In genomic region chr1:17542696-17543095, GRCh38 we compare ENCODE assay signal across 17 cellular contexts. TPM values are rescaled to one million over a fixed set of nuclear protein-coding genes. Genes with fewer than 3 reads are reported as not detected.
DNase-seq lines count a peak whose midpoint lies in the region; ATAC-seq, FAIRE-seq and TF ChIP-seq lines count a peak whose summit lies in the region.
"Had no signal": no experiment of that assay in that cellular context is flagged by ENCODE, and none has a peak within 500 bp of the region (broad histone marks: within the 10 kb centered on the region; RNA-seq: fewer than 3 reads in every experiment).

No MANE protein-coding gene starts in this region.

- H3K9me3 Mint-ChIP-seq in H9 = peaks cover 0 to 2% of the 10 kb centered on the region in 2 experiments; a peak in 1 of 5 replicates

- no peak overlapping the region for H3K27ac ChIP-seq in H9 (ENCODE audit: insufficient read length, low read depth, low read length)
- H3K27ac ChIP-seq in coronary artery = peak overlapping the region; percentile 97 to 100
- no peak overlapping the region for H3K27ac ChIP-seq in mesenchymal stem cell (ENCODE audit: low read length, poor library complexity, severe bottlenecking)
- peak overlapping the region; percentile 79 to 99 for H3K27ac ChIP-seq in thoracic aorta

- H3K4me3 Mint-ChIP-seq in H9 = no peak overlapping the region
- H3K4me3 Mint-ChIP-seq: IgD-negative memory B cell had no signal

- H3K27ac Mint-ChIP-seq in H9 = peak overlapping the region in 2 of 3 experiments; percentile 36 to 49; a peak in 3 of 7 replicates
- H3K27ac Mint-ChIP-seq: IgD-negative memory B cell had no signal

- H2AK5ac ChIP-seq in H9 (ENCODE audit: insufficient read length, low read length) (no peak overlapping the region), mesenchymal stem cell (ENCODE audit: low read length, severe bottlenecking) (peak overlapping the region; percentile 75)

- H3K23ac ChIP-seq in H9 (ENCODE audit: insufficient read length, low read depth, low read length) (no peak overlapping the region), mesenchymal stem cell (ENCODE audit: low read length in 2 of 2) (peak overlapping the region in 1 of 2 experiments; percentile 84)

- H3K14ac ChIP-seq in H9 (ENCODE audit: insufficient read depth, low read length) = no peak overlapping the region
- peak overlapping the region in 1 of 2 experiments; percentile 36 for H3K14ac ChIP-seq in mesenchymal stem cell (ENCODE audit: low read length in 2 of 2)

- no peak overlapping the region for H4K8ac ChIP-seq in H9 (replicated peaks; ENCODE audit: insufficient read length, low read depth, low read length)
- H4K8ac ChIP-seq in mesenchymal stem cell (ENCODE audit: low read length) = no peak overlapping the region

- H3K4me3 ChIP-seq in coronary artery (peak overlapping the region; percentile 5), mesenchymal stem cell (ENCODE audit: insufficient read depth in 1 of 2, low read depth in 1 of 2, low read length in 2 of 2) (no peak overlapping the region), thoracic aorta (peak overlapping the region; percentile 79)

- H3K56ac ChIP-seq in H9 (ENCODE audit: insufficient read length, low read depth, low read length) = no peak overlapping the region

- no peaks in the 10 kb centered on the region for H3K79me1 ChIP-seq in H9 (ENCODE audit: insufficient read depth, low read depth, low read length, poor library complexity, severe bottlenecking)
- peaks cover 33% of the 10 kb centered on the region for H3K79me1 ChIP-seq in mesenchymal stem cell (replicated peaks; ENCODE audit: low read length, poor library complexity, severe bottlenecking)

- no peak for FAIRE-seq in urothelium cell line (lab: Jason Lieb, UNC)
- FAIRE-seq: A204.1 had no signal

- peaks cover 15% of the 10 kb centered on the region; the same call in 1 of the 2 replicates for H3K4me1 ChIP-seq in H9 (ENCODE audit: insufficient read depth, low read length)
- peaks cover 30% of the 10 kb centered on the region for H3K4me1 ChIP-seq in mesenchymal stem cell (ENCODE audit: control insufficient read depth, insufficient read depth, low read depth, low read length)
- H3K4me1 ChIP-seq in thoracic aorta (ENCODE audit: control insufficient read depth in 1 of 2, low read depth in 2 of 2) = peaks cover 54 to 82% of the 10 kb centered on the region in 2 donors

- H4K91ac ChIP-seq in H9 (ENCODE audit: insufficient read length, low read depth, low read length) (no peak overlapping the region), mesenchymal stem cell (ENCODE audit: low read length) (no peak overlapping the region)

- H3K27me3 Mint-ChIP-seq in H9 (ENCODE audit: low read depth) = no peaks in the 10 kb centered on the region

- H4K20me1 ChIP-seq in H9 (ENCODE audit: control insufficient read depth, insufficient read depth, insufficient read length) = no peaks in the 10 kb centered on the region

- no peak overlapping the region for H3T11ph ChIP-seq in H9 (ENCODE audit: low read length)

- H3K27me3 ChIP-seq in H9 (ENCODE audit: insufficient read depth, low read length) (no peaks in the 10 kb centered on the region), mesenchymal stem cell (ENCODE audit: control insufficient read depth in 1 of 2, insufficient read depth in 1 of 2, low read length in 2 of 2) (no peaks in the 10 kb centered on the region), thoracic aorta (replicated peaks; ENCODE audit: insufficient read depth) (no peaks in the 10 kb centered on the region)

- no peak overlapping the region for H4K5ac ChIP-seq in H9 (ENCODE audit: insufficient read length, low read depth, low read length)

- no peak overlapping the region for H2BK5ac ChIP-seq in H9 (ENCODE audit: insufficient read length, low read length)
- H2BK5ac ChIP-seq in mesenchymal stem cell (ENCODE audit: low read depth, low read length, poor library complexity, severe bottlenecking) = no peak overlapping the region

- H3K18ac ChIP-seq in H9 (ENCODE audit: insufficient read length, low read depth, low read length) (no peak overlapping the region), mesenchymal stem cell (ENCODE audit: low read depth in 1 of 2, low read length in 2 of 2) (peak overlapping the region in 1 of 2 experiments; percentile 35)

- H3K9me3 ChIP-seq in H9 (ENCODE audit: control insufficient read depth, low read depth, low read length) (no peaks in the 10 kb centered on the region), mesenchymal stem cell (ENCODE audit: control insufficient read depth, low read length) (no peaks in the 10 kb centered on the region), thoracic aorta (no peaks in the 10 kb centered on the region)

- H3K4me1 Mint-ChIP-seq in H9 = peaks cover 56 to 64% of the 10 kb centered on the region in 2 experiments

- H2AFZ ChIP-seq in H9 (ENCODE audit: low read length) (no peak overlapping the region), mesenchymal stem cell (ENCODE audit: low read depth, low read length) (no peak overlapping the region)

- H2BK120ac ChIP-seq in H9 (ENCODE audit: low read depth, low read length, poor library complexity, severe bottlenecking) (no peak overlapping the region), mesenchymal stem cell (ENCODE audit: low read depth, low read length) (no peak overlapping the region)

- no peak overlapping the region for H3K4me2 ChIP-seq in H9 (ENCODE audit: insufficient read depth, insufficient read length, low read length)
- H3K4me2 ChIP-seq in mesenchymal stem cell (ENCODE audit: low read length, poor library complexity, severe bottlenecking) = no peak overlapping the region

- H3K36me3 ChIP-seq in mesenchymal stem cell (ENCODE audit: control insufficient read depth in 1 of 2, insufficient read depth in 2 of 2, low read depth in 1 of 2, low read length in 2 of 2) (no peaks in the 10 kb centered on the region), thoracic aorta (no peaks in the 10 kb centered on the region)

- H3K79me2 ChIP-seq in H9 (ENCODE audit: insufficient read depth, low read length) = peaks cover 22% of the 10 kb centered on the region; the same call in 1 of the 2 replicates

- no peak overlapping the region for H3K9ac ChIP-seq in H9 (ENCODE audit: extremely low read depth, insufficient read length, low read length)
- H3K9ac ChIP-seq in mesenchymal stem cell (ENCODE audit: low read length) = no peak overlapping the region

- H2BK15ac ChIP-seq in H9 (ENCODE audit: low read depth, low read length) (0 out of 2 replicates have a peak overlapping the region, but pooled peaks have one; percentile 13), mesenchymal stem cell (ENCODE audit: low read depth, poor library complexity, severe bottlenecking) (no peak overlapping the region)

- no CpG with 5 or more reads among the region's 6 CpGs for WGBS in H9 (ENCODE audit: extremely low coverage, insufficient read length, low lambda C conversion rate)
- WGBS in mesenchymal stem cell = 84% methylated on average over 6 of the region's 6 CpGs

- TF ChIP-seq CTCF in H9 (conservative IDR thresholded peaks at IDR 0.05) = no peak
- no peak for TF ChIP-seq CTCF in coronary artery (IDR thresholded peaks at IDR 0.05)
- no peak for TF ChIP-seq CTCF in thoracic aorta (IDR thresholded peaks at IDR 0.05)

- peaks cover 11% of the 10 kb centered on the region for H3K23me2 ChIP-seq in H9 (ENCODE audit: insufficient read length, low read depth, low read length, poor library complexity, severe bottlenecking)

- H3K4ac ChIP-seq in H9 (ENCODE audit: low read depth, low read length) (no peak overlapping the region), mesenchymal stem cell (ENCODE audit: low read depth in 1 of 2, low read length in 2 of 2) (no peak overlapping the region)

- no peak overlapping the region for H2BK12ac ChIP-seq in H9 (ENCODE audit: insufficient read length, low read depth, low read length)
- no peak overlapping the region for H2BK12ac ChIP-seq in mesenchymal stem cell (ENCODE audit: low read length in 2 of 2)

- DNase-seq in H9 (no peak), coronary artery (ENCODE audit: low spot score) (no peak), mesenchymal stem cell (no peak), thoracic aorta (ENCODE audit: low spot score) (no peak), pons (ENCODE audit: low spot score) (no peak), NCI-H1694 (lab: John Stamatoyannopoulos, UW) (no peak), urothelium cell line (ENCODE audit: low spot score) (no peak)
- DNase-seq: C1 segment of cervical spinal cord, EL, HCEC 1CT, NCI-H1436 treated with DMSO at 0.1 percent for 48 hours, NCI-H748 treated with DMSO at 0.1 percent for 48 hours, Right ventricle myocardium superior had no signal

- H2BK20ac ChIP-seq in H9 (ENCODE audit: low read depth, low read length, poor library complexity, severe bottlenecking) = no peak overlapping the region

- ATAC-seq in thoracic aorta (ENCODE audit: insufficient number of reproducible peaks, low FRiP score, low read depth) = no peak
- no peak for ATAC-seq in GM19397 (IDR thresholded peaks at IDR 0.05; ENCODE audit: unreplicated experiment)
- ATAC-seq: Panc1 had no signal

- peaks cover 5% of the 10 kb centered on the region in 3 experiments for H3K36me3 Mint-ChIP-seq in H9 (ENCODE audit: insufficient read depth in 1 of 3, low read depth in 3 of 3)
- H3K36me3 Mint-ChIP-seq: IgD-negative memory B cell had no signal

RNA-seq across cellular contexts. Expression of gene ARHGEF10L, which starts 3.2 kb away (rescaled TPM):
- total RNA-seq in H9 (2021) (20.2 and 21.4 TPM in 2 replicates), thoracic aorta (100 to 1,000 TPM; 226 to 301 TPM)
- polyA plus RNA-seq in mesenchymal stem cell (2013, experiment 1 of 2) = 6.9 TPM
- polyA plus RNA-seq in mesenchymal stem cell (2013, experiment 2 of 2) = 7.2 TPM
- polyA plus RNA-seq: IgD-negative memory B cell had no signal

Comparison
In these comparisons a context has a peak if more than half of its experiments do, and no peak if none do; other contexts are left out.
1. H3K27ac ChIP-seq: peak in coronary artery (2 of 2) and thoracic aorta (2 of 2); none in H9 (single experiment) and mesenchymal stem cell (single experiment).
2. H3K4me3 ChIP-seq: peak in coronary artery (single experiment) and thoracic aorta (single experiment); none in mesenchymal stem cell (0 of 2).
3. RNA of gene ARHGEF10L, which starts 3.2 kb away (total RNA-seq): 226 to 301 TPM in thoracic aorta; 20.2 to 21.4 TPM in H9; every median in the first group is over 10 times any median in the second.